8 cellular contexts compared by ENCODE assay signal in genomic region chr17:29589524-29590260, GRCh38.
DNase-seq lines count a peak whose midpoint lies in the region; ATAC-seq and TF ChIP-seq lines count a peak whose summit lies in the region.

Gene GIT1 (minus strand): TSS chr17:29589648. CDS start chr17:29589378, 270 bp downstream.

- in situ Hi-C loops in astrocyte of the spinal cord (cut with HindIII; ENCODE audit: low sequenced_read_pairs) = no loop called here

- TF ChIP-seq CTCF in GM10266 (IDR thresholded peaks at IDR 0.05; ENCODE audit: control insufficient read depth, insufficient read depth, low read depth, missing control alignments) (no peak), astrocyte of the spinal cord (IDR thresholded peaks at IDR 0.05; ENCODE audit: low read depth, low read length) (no peak), retinal pigment epithelial cell (conservative IDR thresholded peaks at IDR 0.05; ENCODE audit: low read depth, low read length) (no peak)

- peak within 1 kb of the TSS; percentile 76 for H3K4me3 ChIP-seq in astrocyte of the spinal cord (ENCODE audit: low read depth, low read length)
- H3K4me3 ChIP-seq in retinal pigment epithelial cell (ENCODE audit: low read length) = peak within 1 kb of the TSS; percentile 84

- DNase-seq in GM10266 (ENCODE audit: extremely low spot score) = peak; percentile 99
- peak; percentile 65 for DNase-seq in NCI-H1694 treated with DMSO at 0.1 percent for 48 hours (lab: John Stamatoyannopoulos, UW)
- peak; percentile 70 for DNase-seq in T1000 (lab: John Stamatoyannopoulos, UW)
- DNase-seq in astrocyte of the spinal cord (ENCODE audit: low read depth, low spot score) = peak; percentile 82
- peak in 48 of 51 donors; percentile 29 to 92 (median 73) for DNase-seq in hypothalamus (lab: John Stamatoyannopoulos, UW)
- no peak for DNase-seq in retinal pigment epithelial cell (ENCODE audit: low read depth)
- no peak for DNase-seq in OCI-M2 (lab: John Stamatoyannopoulos, UW; ENCODE audit: unreplicated experiment)

- ATAC-seq in HG02840 (IDR thresholded peaks at IDR 0.05; ENCODE audit: low FRiP score, unreplicated experiment) = peak; percentile 50

Comparison
In these comparisons a context has a peak if more than half of its experiments do, and no peak if none do; other contexts are left out.
1. DNase-seq: peak in GM10266 (single experiment), NCI-H1694 treated with DMSO at 0.1 percent for 48 hours (single experiment), T1000 (single experiment), astrocyte of the spinal cord (single experiment) and hypothalamus (48 of 51); none in retinal pigment epithelial cell (single experiment) and OCI-M2 (single experiment).